In genomic region chr6:95846652-95847051, GRCh38 we compare ENCODE assay signal across 24 cellular contexts.
"Had no signal": no experiment of that assay in that cellular context is flagged by ENCODE, and none has a peak within 500 bp of the region (broad histone marks: within the 10 kb centered on the region; RNA-seq: fewer than 3 reads in every experiment).

No MANE protein-coding gene starts in this region.

- H3K27ac ChIP-seq: breast epithelium, colonic mucosa, dorsolateral prefrontal cortex, esophagus squamous epithelium, gastroesophageal sphincter, heart left ventricle, sigmoid colon, thoracic aorta, vagina, VCaP had no signal

- DNase-seq: activated CD4-positive, alpha-beta memory T cell treated with anti-CD3 and anti-CD28 coated beads, Interleukin-2, amount 10 ng/mL, durations not matched to agents 7 days and 5 days; activated CD4-positive, alpha-beta T cell treated with anti-CD3 and anti-CD28 coated beads, Interleukin-2, amount 10 ng/mL, durations not matched to agents 24 days and 14 days; activated effector memory CD4-positive, alpha-beta T cell treated with Interleukin-2 at 50 U/mL for 16 hours; activated naive CD4-positive, alpha-beta T cell treated with anti-CD3 and anti-CD28 coated beads for 36 hours; activated naive CD8-positive, alpha-beta T cell treated with anti-CD3 and anti-CD28 coated beads, Interleukin-2, amount 10 ng/mL, durations not matched to agents 7 days and 5 days; activated T-cell treated with anti-CD3 and anti-CD28 coated beads, Interleukin-2, amount 50 U/mL, for 72 hours; amniotic stem cell; colonic mucosa; dorsolateral prefrontal cortex; endodermal cell; esophagus squamous epithelium; left colon; naive thymus-derived CD4-positive, alpha-beta T cell; sigmoid colon; stimulated activated CD4-positive, alpha-beta T cell treated with anti-CD3 and anti-CD28 coated beads, Interleukin-4, amount 100 ng/mL, for 1 hour; stimulated activated naive CD4-positive, alpha-beta T cell had no signal

- H3K27me3 ChIP-seq: breast epithelium, colonic mucosa, dorsolateral prefrontal cortex, esophagus squamous epithelium, gastroesophageal sphincter, heart left ventricle, sigmoid colon, vagina had no signal

- H3K9me3 ChIP-seq: breast epithelium, colonic mucosa, esophagus squamous epithelium, gastroesophageal sphincter, heart left ventricle, sigmoid colon, thoracic aorta, vagina had no signal

- H3K36me3 ChIP-seq: breast epithelium, colonic mucosa, esophagus squamous epithelium, gastroesophageal sphincter, heart left ventricle, sigmoid colon, thoracic aorta, vagina had no signal

- H3K4me3 ChIP-seq: breast epithelium, colonic mucosa, esophagus squamous epithelium, gastroesophageal sphincter, heart left ventricle, lung, sigmoid colon, smooth muscle cell, thoracic aorta, vagina had no signal

- H3K4me1 ChIP-seq: breast epithelium, colonic mucosa, esophagus squamous epithelium, gastroesophageal sphincter, heart left ventricle, sigmoid colon, vagina had no signal
